In genomic region chr11:57647368-57647767, GRCh38 we compare ENCODE assay signal across 10 cellular contexts. TPM values are rescaled to one million over a fixed set of nuclear protein-coding genes. Genes with fewer than 3 reads are reported as not detected.
DNase-seq lines count a peak whose midpoint lies in the region; ATAC-seq and TF ChIP-seq lines count a peak whose summit lies in the region.
"Had no signal": no experiment of that assay in that cellular context is flagged by ENCODE, and none has a peak within 500 bp of the region (broad histone marks: within the 10 kb centered on the region; RNA-seq: fewer than 3 reads in every experiment).

No MANE protein-coding gene starts in this region.

- peaks cover 4% of the 10 kb centered on the region for H3K79me1 ChIP-seq in mesendoderm (ENCODE audit: low read length)

- ATAC-seq in sciatic nerve, result no peak
- ATAC-seq: effector memory CD8-positive, alpha-beta T cell had no signal

- TF ChIP-seq CTCF in A673 (conservative IDR thresholded peaks at IDR 0.05; ENCODE audit: low read depth, low read length) (no peak), brain (conservative IDR thresholded peaks at IDR 0.05) (no peak)

- peaks cover 0 to 3% (median 0%) of the 10 kb centered on the region in 5 experiments for H3K9me3 Mint-ChIP-seq in brain
- H3K9me3 Mint-ChIP-seq: effector memory CD8-positive, alpha-beta T cell had no signal

- no peak overlapping the region for H2AK5ac ChIP-seq in mesendoderm (ENCODE audit: low read length)

- H3K4me2 ChIP-seq in mesendoderm (ENCODE audit: low read length), result no peak overlapping the region

- peaks cover 9% of the 10 kb centered on the region for H3K27me3 Mint-ChIP-seq in brain

- no peak overlapping the region for H3K4ac ChIP-seq in mesendoderm (ENCODE audit: low read depth, low read length)

- H4K5ac ChIP-seq in mesendoderm (ENCODE audit: low read length), result no peak overlapping the region

- no peak overlapping the region for H2BK15ac ChIP-seq in mesendoderm (replicated peaks; ENCODE audit: low read depth)

- H3K4me1 ChIP-seq in A673 (ENCODE audit: insufficient read depth, low read length, poor library complexity, severe bottlenecking), result peaks cover 45% of the 10 kb centered on the region
- peaks cover 63% of the 10 kb centered on the region for H3K4me1 ChIP-seq in HUES64 (ENCODE audit: insufficient read depth, low read length)
- H3K4me1 ChIP-seq in mesendoderm (ENCODE audit: control insufficient read depth, low read depth, low read length), result peaks cover 23% of the 10 kb centered on the region

- H3K4me1 Mint-ChIP-seq in brain, result peaks cover 91% of the 10 kb centered on the region

- H3K4me3 Mint-ChIP-seq in brain, result peak overlapping the region; percentile 92 to 96 (median 94)

- H3K9me3 ChIP-seq in A673 (ENCODE audit: low read depth, low read length, poor library complexity, severe bottlenecking) (no peaks in the 10 kb centered on the region), HUES64 (ENCODE audit: insufficient read depth, low read depth, low read length) (no peaks in the 10 kb centered on the region)

- H3K9ac ChIP-seq in HUES64 (ENCODE audit: low read depth, low read length) (peak overlapping the region; percentile 63), mesendoderm (ENCODE audit: low read length) (peak overlapping the region; percentile 3)

- H2BK120ac ChIP-seq in mesendoderm (ENCODE audit: low read depth, low read length), result no peak overlapping the region

- H3K18ac ChIP-seq in mesendoderm (ENCODE audit: low read length), result no peak overlapping the region

- peak overlapping the region; percentile 89 to 99 (median 98) for H3K27ac Mint-ChIP-seq in brain
- H3K27ac Mint-ChIP-seq: effector memory CD8-positive, alpha-beta T cell had no signal

- CTCF ChIA-PET in A673 (lab: Charles Lee), result interaction anchor here (0.6 kb wide), 1 partner anchor 132 kb away, joined by 4 read pairs; no protein-coding TSS in a partner anchor

- no peak overlapping the region for H2BK5ac ChIP-seq in mesendoderm (ENCODE audit: low read length)

- BruUV-seq in A673 (replicated peaks; lab: Mats Ljungman, UMichigan), result no TSS peak

- peaks cover 2% of the 10 kb centered on the region for H3K79me2 ChIP-seq in mesendoderm (ENCODE audit: control insufficient read depth, insufficient read depth, low read length)

- H4K8ac ChIP-seq in mesendoderm (ENCODE audit: low read depth, low read length), result no peak overlapping the region

- H3K36me3 Mint-ChIP-seq in brain, result no peaks in the 10 kb centered on the region

- intact Hi-C loops in A673 (cut with micrococcal nuclease; ENCODE audit: unreplicated experiment) (loop anchor here (10.0 kb wide), 3 partner anchors 153 to 927 kb away; partner anchors contain the start of genes LPXN and ZFP91), sciatic nerve (cut with DNase I) (loop anchor here (10.0 kb wide), 1 partner anchor 313 kb away; the partner anchor contains the start of genes P2RX3 and SSRP1)

- H3K36me3 ChIP-seq in A673 (ENCODE audit: insufficient read depth, low read length, poor library complexity, severe bottlenecking) (no peaks in the 10 kb centered on the region), HUES64 (ENCODE audit: insufficient read depth, low read length) (peaks cover 20% of the 10 kb centered on the region), mesendoderm (ENCODE audit: control insufficient read depth, insufficient read depth, low read length) (no peaks in the 10 kb centered on the region)

- POLR2A ChIA-PET in A673 (lab: Charles Lee; ENCODE audit: low non-redundant PET), result interaction anchor here (0.6 to 1.0 kb wide), 2 partner anchors 53 to 79 kb away, joined by 3 to 5 read pairs; no protein-coding TSS in a partner anchor

- no peak overlapping the region for H3K23ac ChIP-seq in mesendoderm (ENCODE audit: low read length)

- peak overlapping the region; percentile 40 for H3K4me3 ChIP-seq in A673 (ENCODE audit: low read depth, low read length, poor library complexity, severe bottlenecking)
- H3K4me3 ChIP-seq in HUES64 (ENCODE audit: low read length), result peak overlapping the region; percentile 55
- H3K4me3 ChIP-seq in mesendoderm (ENCODE audit: low read length), result no peak overlapping the region

- H3K27ac ChIP-seq in A673 (ENCODE audit: low read depth, low read length, poor library complexity, severe bottlenecking) (no peak overlapping the region), HUES64 (ENCODE audit: low read depth, low read length) (peak overlapping the region; percentile 70; the same call in 1 of the 2 replicates), mesendoderm (ENCODE audit: low read depth, low read length) (no peak overlapping the region)

- 2% methylated on average over 10 of the region's 10 CpGs for WGBS in HUES64
- whole genome bisulfite sequencing in mesendoderm (ENCODE audit: extremely low coverage, insufficient coverage, low lambda C conversion rate), result no CpG with 5 or more reads among the region's 10 CpGs

- H3K56ac ChIP-seq in mesendoderm (ENCODE audit: low read length), result no peak overlapping the region

- H3K27me3 ChIP-seq in A673 (replicated peaks; ENCODE audit: insufficient read depth, low read depth, low read length, poor library complexity) (peaks cover 19% of the 10 kb centered on the region), HUES64 (ENCODE audit: insufficient read depth, low read length) (no peaks in the 10 kb centered on the region), mesendoderm (ENCODE audit: insufficient read depth, low read length, poor library complexity) (no peaks in the 10 kb centered on the region)

- DNase-seq in A673 (ENCODE audit: low spot score) (peak; percentile 52), mesendoderm (peak; percentile 50), inferior parietal cortex (ENCODE audit: extremely low spot score) (no peak), DMS 273 (lab: John Stamatoyannopoulos, UW; ENCODE audit: unreplicated experiment) (no peak), Ammon's horn (ENCODE audit: low spot score) (no peak), sciatic nerve (ENCODE audit: low spot score) (no peak)
- DNase-seq: effector memory CD8-positive, alpha-beta T cell had no signal

RNA-seq across cellular contexts. Expression of gene YPEL4, which starts 2.3 kb away (rescaled TPM):
- 0.20 TPM in 1 of 2 replicates, not detected in the other for total RNA-seq in A673 (2021)
- not detected for polyA plus RNA-seq in HUES64 (2013, experiment 1 of 2)
- not detected for polyA plus RNA-seq in HUES64 (2013, experiment 2 of 2)
- polyA plus RNA-seq in brain (ENCODE audit: insufficient read depth, low read depth, low replicate concordance), result 25.0 TPM
- 0.01 TPM for polyA plus RNA-seq in mesendoderm (2013, experiment 1 of 2)
- polyA plus RNA-seq in mesendoderm (2013, experiment 2 of 2), result not detected
- total RNA-seq in sciatic nerve, result 2.1 TPM
- total RNA-seq: NCI-H460 had no signal

RNA-seq across cellular contexts. Expression of gene CLP1, which starts 10.2 kb away (rescaled TPM):
- total RNA-seq in A673 (2021) (23.4 and 26.8 TPM in 2 replicates), sciatic nerve (11.9 TPM)
- 22.2 TPM for polyA plus RNA-seq in HUES64 (2013, experiment 1 of 2)
- polyA plus RNA-seq in HUES64 (2013, experiment 2 of 2), result 20.9 TPM
- polyA plus RNA-seq in brain (ENCODE audit: insufficient read depth, low read depth, low replicate concordance), result 6.4 TPM
- polyA plus RNA-seq in mesendoderm (2013, experiment 1 of 2), result 17.4 TPM
- 16.2 TPM for polyA plus RNA-seq in mesendoderm (2013, experiment 2 of 2)

RNA-seq across cellular contexts. Expression of gene ZDHHC5, which starts 20.5 kb away (rescaled TPM):
- total RNA-seq in A673 (2021) (72.9 and 76.9 TPM in 2 replicates), sciatic nerve (45.4 TPM)
- polyA plus RNA-seq in HUES64 (2013, experiment 1 of 2), result 33.3 TPM
- polyA plus RNA-seq in HUES64 (2013, experiment 2 of 2), result 31.4 TPM
- 37.7 TPM for polyA plus RNA-seq in brain (ENCODE audit: insufficient read depth, low read depth, low replicate concordance)
- 44.7 TPM for polyA plus RNA-seq in mesendoderm (2013, experiment 1 of 2)
- polyA plus RNA-seq in mesendoderm (2013, experiment 2 of 2), result 42.1 TPM

RNA-seq across cellular contexts. Expression of gene SERPING1, which starts 49.9 kb away (rescaled TPM):
- 5.2 and 7.0 TPM in 2 replicates for total RNA-seq in A673 (2021)
- 52.6 TPM for polyA plus RNA-seq in HUES64 (2013, experiment 1 of 2)
- 71.0 TPM for polyA plus RNA-seq in HUES64 (2013, experiment 2 of 2)
- polyA plus RNA-seq in brain (ENCODE audit: insufficient read depth, low read depth, low replicate concordance), result 43.4 TPM
- 30.5 TPM for polyA plus RNA-seq in mesendoderm (2013, experiment 1 of 2)
- polyA plus RNA-seq in mesendoderm (2013, experiment 2 of 2), result 30.5 TPM
- 701 TPM for total RNA-seq in sciatic nerve
- total RNA-seq: NCI-H460 had no signal

Comparison
In these comparisons a context has a peak if more than half of its experiments do, and no peak if none do; other contexts are left out.
1. DNase-seq: peak in A673 (single experiment) and mesendoderm (single experiment); none in inferior parietal cortex (single experiment), DMS 273 (single experiment), Ammon's horn (single experiment) and sciatic nerve (single experiment).